Comparison of ENCODE assay signal across 19 cellular contexts in the genomic region with DNA sequence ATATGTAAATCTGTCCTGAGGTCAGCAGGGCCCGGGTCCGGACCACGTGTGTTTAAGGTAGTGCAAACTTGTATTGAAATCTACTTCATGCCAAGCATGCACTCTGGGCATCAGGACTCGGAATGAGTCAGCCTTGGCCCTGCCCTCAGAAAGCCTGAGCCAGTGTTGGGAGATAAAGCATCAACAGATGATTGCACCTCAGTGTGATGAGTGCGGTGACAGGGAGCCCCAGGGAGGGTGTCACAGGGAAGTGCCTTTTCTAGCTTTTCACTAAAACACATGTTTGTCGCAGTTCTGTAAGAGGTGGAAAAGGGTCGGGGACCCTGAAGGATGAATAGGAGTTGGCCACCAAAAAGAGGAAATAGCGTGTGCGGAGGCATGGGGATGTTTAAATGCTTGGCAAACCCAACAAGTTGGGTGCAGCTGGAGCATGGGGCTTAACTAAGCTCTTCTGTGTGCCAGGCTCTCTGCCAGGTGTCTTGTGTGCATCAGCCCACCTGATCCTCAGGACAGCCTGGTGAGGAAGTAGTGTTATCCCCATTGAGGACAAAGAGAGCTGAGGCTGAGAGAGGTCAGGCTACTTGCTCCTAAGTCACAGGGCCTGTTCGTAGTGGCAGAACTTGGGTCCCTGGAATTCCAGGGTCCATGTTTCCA. TPM values are rescaled to one million over a fixed set of nuclear protein-coding genes. Genes with fewer than 3 reads are reported as not detected.
DNase-seq lines count a peak whose midpoint lies in the region; ATAC-seq and TF ChIP-seq lines count a peak whose summit lies in the region.
"Had no signal": no experiment of that assay in that cellular context is flagged by ENCODE, and none has a peak within 500 bp of the region (broad histone marks: within the 10 kb centered on the region; RNA-seq: fewer than 3 reads in every experiment).

No MANE protein-coding gene starts in this region.

- DNase-seq in A172 (ENCODE audit: low spot score) (peak; percentile 38), HK-2 (ENCODE audit: unreplicated experiment) (peak; percentile 55), RPMI8226 (peak; percentile 91), epithelial cell of esophagus (ENCODE audit: low read depth) (peak; percentile 57), NCI-H2081 treated with DMSO at 0.1 percent for 48 hours (lab: John Stamatoyannopoulos, UW) (no peak)
- DNase-seq in T-helper 2 cell treated with Interferon-gamma antibody and Interleukin-4, amounts not matched to agents 5 μg/mL and 100 μg/mL, for 36 hours (ENCODE audit: low spot score) = no peak
- DNase-seq: activated CD4-positive, alpha-beta T cell treated with anti-CD3 and anti-CD28 coated beads, Interleukin-2, amount 10 ng/mL, durations not matched to agents 7 days and 5 days; activated naive CD4-positive, alpha-beta T cell treated with anti-CD3 and anti-CD28 coated beads for 36 hours; NCI-H446; nucleus accumbens; stimulated activated CD4-positive, alpha-beta T cell treated with anti-CD3 and anti-CD28 coated beads, Interleukin-1b, Interleukin-23, amount 100 ng/mL, for 48 hours; T1000 had no signal

- H3K27ac Mint-ChIP-seq in T-helper 2 cell treated with Interferon-gamma antibody and Interleukin-4, amounts not matched to agents 5 μg/mL and 100 μg/mL, for 36 hours = no peak overlapping the region
- H3K27ac Mint-ChIP-seq: activated CD4-positive, alpha-beta T cell treated with anti-CD3 and anti-CD28 coated beads, Interleukin-2, amount 10 ng/mL, durations not matched to agents 7 days and 5 days; activated naive CD4-positive, alpha-beta T cell treated with anti-CD3 and anti-CD28 coated beads for 36 hours had no signal

- H3K36me3 Mint-ChIP-seq in T-helper 2 cell treated with Interferon-gamma antibody and Interleukin-4, amounts not matched to agents 5 μg/mL and 100 μg/mL, for 36 hours (ENCODE audit: low read depth) = no peaks in the 10 kb centered on the region

- H3K4me3 Mint-ChIP-seq in T-helper 2 cell treated with Interferon-gamma antibody and Interleukin-4, amounts not matched to agents 5 μg/mL and 100 μg/mL, for 36 hours = no peak overlapping the region
- H3K4me3 Mint-ChIP-seq: activated CD4-positive, alpha-beta T cell treated with anti-CD3 and anti-CD28 coated beads, Interleukin-2, amount 10 ng/mL, durations not matched to agents 7 days and 5 days; activated naive CD4-positive, alpha-beta T cell treated with anti-CD3 and anti-CD28 coated beads for 36 hours had no signal

- H3K4me1 Mint-ChIP-seq in T-helper 2 cell treated with Interferon-gamma antibody and Interleukin-4, amounts not matched to agents 5 μg/mL and 100 μg/mL, for 36 hours (ENCODE audit: low read depth) = no peaks in the 10 kb centered on the region
- H3K4me1 Mint-ChIP-seq: activated CD4-positive, alpha-beta T cell treated with anti-CD3 and anti-CD28 coated beads, Interleukin-2, amount 10 ng/mL, durations not matched to agents 7 days and 5 days had no signal

- no peak for TF ChIP-seq CTCF in epithelial cell of esophagus (IDR thresholded peaks at IDR 0.05; ENCODE audit: insufficient read depth, low read depth, low read length, missing control alignments)

- no peaks in the 10 kb centered on the region for H3K27me3 Mint-ChIP-seq in T-helper 2 cell treated with Interferon-gamma antibody and Interleukin-4, amounts not matched to agents 5 μg/mL and 100 μg/mL, for 36 hours (ENCODE audit: low read depth)

- no peak overlapping the region for H3K4me3 ChIP-seq in epithelial cell of esophagus (ENCODE audit: low read length)
- H3K4me3 ChIP-seq: right atrium auricular region, SJSA1 had no signal

- H3K9me3 Mint-ChIP-seq in T-helper 2 cell treated with Interferon-gamma antibody and Interleukin-4, amounts not matched to agents 5 μg/mL and 100 μg/mL, for 36 hours = no peaks in the 10 kb centered on the region
- H3K9me3 Mint-ChIP-seq: activated CD4-positive, alpha-beta T cell treated with anti-CD3 and anti-CD28 coated beads, Interleukin-2, amount 10 ng/mL, durations not matched to agents 7 days and 5 days; activated naive CD4-positive, alpha-beta T cell treated with anti-CD3 and anti-CD28 coated beads for 36 hours had no signal

- ATAC-seq in HG02884 (IDR thresholded peaks at IDR 0.05; ENCODE audit: unreplicated experiment) = no peak
- ATAC-seq in GM18909 (IDR thresholded peaks at IDR 0.05; ENCODE audit: poor library complexity, unreplicated experiment) = no peak
- ATAC-seq: left lobe of liver had no signal

RNA-seq across cellular contexts. Expression of a gene that starts 48.2 kb away (rescaled TPM):
- total RNA-seq in A172 (2014; rRNA removed; shearing (Covaris generic)) = 16.4 and 20.5 TPM in 2 replicates

RNA-seq across cellular contexts. Expression of a gene that starts 54.2 kb away (rescaled TPM):
- total RNA-seq in A172 (2014; rRNA removed; shearing (Covaris generic)) = not detected in 2 replicates
- total RNA-seq: activated CD4-positive, alpha-beta T cell treated with anti-CD3 and anti-CD28 coated beads, Interleukin-2, amount 10 ng/mL, durations not matched to agents 7 days and 5 days; activated naive CD4-positive, alpha-beta T cell treated with anti-CD3 and anti-CD28 coated beads for 36 hours; endothelial cell of umbilical vein; left lobe of liver; OCI-LY7; right atrium auricular region had no signal

Comparison
In these comparisons a context has a peak if more than half of its experiments do, and no peak if none do; other contexts are left out.
1. DNase-seq: peak in A172 (single experiment), HK-2 (single experiment), RPMI8226 (single experiment) and epithelial cell of esophagus (single experiment); none in T-helper 2 cell treated with Interferon-gamma antibody and Interleukin-4, amounts not matched to agents 5 μg/mL and 100 μg/mL, for 36 hours (single experiment) and NCI-H2081 treated with DMSO at 0.1 percent for 48 hours (single experiment).